1 cellular context compared by ENCODE assay signal in genomic region chr3:195542691-195543641, GRCh38.
TF ChIP-seq lines count a peak whose summit lies in the region.

PPP1R2 (minus strand) TSS chr3:195543325; CDS start chr3:195543025, 300 bp downstream.

TF ChIP-seq in HepG2, 621 proteins besides CTCF, POLR2A, EP300 and RAD21 (continued from another document and continues in another):
- peak; percentile 90 for TF ChIP-seq ARID4A (CRISPR knock-in tag; IDR thresholded peaks at IDR 0.05; ENCODE audit: borderline replicate concordance)
- 0 out of 2 replicates have a peak, but pooled peaks have one; percentile 67 for TF ChIP-seq ZFP36L1 (CRISPR knock-in tag; IDR thresholded peaks at IDR 0.05)
- TF ChIP-seq DPF2 (CRISPR knock-in tag; IDR thresholded peaks at IDR 0.05; ENCODE audit: borderline replicate concordance, low read depth): no peak
- peak; percentile 81; the same call in 1 of the 2 replicates for TF ChIP-seq HES4 (CRISPR knock-in tag; IDR thresholded peaks at IDR 0.05; ENCODE audit: borderline replicate concordance)
- TF ChIP-seq ZNF670 (CRISPR knock-in tag; IDR thresholded peaks at IDR 0.05; ENCODE audit: borderline replicate concordance): 0 out of 2 replicates have a peak, but pooled peaks have one; percentile 14
- TF ChIP-seq XRCC5 (optimal IDR thresholded peaks at IDR 0.05; ENCODE audit: low read length): no peak
- TF ChIP-seq SALL2 (CRISPR knock-in tag; IDR thresholded peaks at IDR 0.05): peak; percentile 82; the same call in 1 of the 2 replicates
- TF ChIP-seq HDAC1 (CRISPR knock-in tag; IDR thresholded peaks at IDR 0.05): peak; percentile 79
- no peak for TF ChIP-seq KLF15 (CRISPR knock-in tag; IDR thresholded peaks at IDR 0.05; ENCODE audit: borderline replicate concordance)
- no peak for TF ChIP-seq ZBTB3 (CRISPR knock-in tag; IDR thresholded peaks at IDR 0.05; ENCODE audit: borderline replicate concordance, low read depth)
- TF ChIP-seq KMT2A (CRISPR knock-in tag; IDR thresholded peaks at IDR 0.05): peak; percentile 97
- TF ChIP-seq, protein P1, sequence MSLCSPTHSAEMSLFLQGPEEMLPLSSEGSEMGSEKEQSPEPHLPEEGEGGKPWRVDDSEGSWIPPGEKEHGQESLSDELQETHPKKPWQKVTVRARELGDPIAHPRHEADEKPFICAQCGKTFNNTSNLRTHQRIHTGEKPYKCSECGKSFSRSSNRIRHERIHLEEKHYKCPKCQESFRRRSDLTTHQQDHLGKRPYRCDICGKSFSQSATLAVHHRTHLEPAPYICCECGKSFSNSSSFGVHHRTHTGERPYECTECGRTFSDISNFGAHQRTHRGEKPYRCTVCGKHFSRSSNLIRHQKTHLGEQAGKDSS (CRISPR knock-in tag; IDR thresholded peaks at IDR 0.05; ENCODE audit: borderline replicate concordance, low read depth): no peak
- TF ChIP-seq DNMT3B (CRISPR knock-in tag; conservative IDR thresholded peaks at IDR 0.05): no peak
- TF ChIP-seq ZFAT (CRISPR knock-in tag; conservative IDR thresholded peaks at IDR 0.05): 0 out of 2 replicates have a peak, but pooled peaks have one; percentile 41
- peak; percentile 90 for TF ChIP-seq SP4 (CRISPR knock-in tag; IDR thresholded peaks at IDR 0.05)
- no peak for TF ChIP-seq SYNCRIP (IDR thresholded peaks at IDR 0.05; ENCODE audit: insufficient read depth, low read depth, low read length)
- no peak for TF ChIP-seq RBM22 (optimal IDR thresholded peaks at IDR 0.05; ENCODE audit: low read length)
- no peak for TF ChIP-seq JUNB (CRISPR knock-in tag; IDR thresholded peaks at IDR 0.05; ENCODE audit: borderline replicate concordance)
- TF ChIP-seq HDAC6 (IDR thresholded peaks at IDR 0.05; ENCODE audit: low read depth, low read length): no peak
- TF ChIP-seq PAX8 (CRISPR knock-in tag; IDR thresholded peaks at IDR 0.05; ENCODE audit: borderline replicate concordance): no peak
- peak; percentile 7; the same call in 1 of the 2 replicates for TF ChIP-seq TFDP1 (CRISPR knock-in tag; IDR thresholded peaks at IDR 0.05; ENCODE audit: borderline replicate concordance)
- no peak for TF ChIP-seq TSC22D2 (CRISPR knock-in tag; IDR thresholded peaks at IDR 0.05; ENCODE audit: borderline replicate concordance)
- 0 out of 2 replicates have a peak, but pooled peaks have one; percentile 72 for TF ChIP-seq ZNF563 (CRISPR knock-in tag; IDR thresholded peaks at IDR 0.05)
- TF ChIP-seq, protein P2, sequence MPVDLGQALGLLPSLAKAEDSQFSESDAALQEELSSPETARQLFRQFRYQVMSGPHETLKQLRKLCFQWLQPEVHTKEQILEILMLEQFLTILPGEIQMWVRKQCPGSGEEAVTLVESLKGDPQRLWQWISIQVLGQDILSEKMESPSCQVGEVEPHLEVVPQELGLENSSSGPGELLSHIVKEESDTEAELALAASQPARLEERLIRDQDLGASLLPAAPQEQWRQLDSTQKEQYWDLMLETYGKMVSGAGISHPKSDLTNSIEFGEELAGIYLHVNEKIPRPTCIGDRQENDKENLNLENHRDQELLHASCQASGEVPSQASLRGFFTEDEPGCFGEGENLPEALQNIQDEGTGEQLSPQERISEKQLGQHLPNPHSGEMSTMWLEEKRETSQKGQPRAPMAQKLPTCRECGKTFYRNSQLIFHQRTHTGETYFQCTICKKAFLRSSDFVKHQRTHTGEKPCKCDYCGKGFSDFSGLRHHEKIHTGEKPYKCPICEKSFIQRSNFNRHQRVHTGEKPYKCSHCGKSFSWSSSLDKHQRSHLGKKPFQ (CRISPR knock-in tag; IDR thresholded peaks at IDR 0.05; ENCODE audit: insufficient replicate concordance): peak; percentile 38
- no peak for TF ChIP-seq SP2 (CRISPR knock-in tag; IDR thresholded peaks at IDR 0.05)
- TF ChIP-seq ZNF687 (CRISPR knock-in tag; IDR thresholded peaks at IDR 0.05): peak; percentile 92
- TF ChIP-seq KLF9 (CRISPR knock-in tag; IDR thresholded peaks at IDR 0.05; ENCODE audit: low read depth): no peak
- TF ChIP-seq MBD4 (IDR thresholded peaks at IDR 0.05; ENCODE audit: borderline replicate concordance, low read length): no peak
- TF ChIP-seq POLR2AphosphoS2 (IDR thresholded peaks at IDR 0.05; ENCODE audit: low read depth, low read length): no peak
- TF ChIP-seq, protein P3, sequence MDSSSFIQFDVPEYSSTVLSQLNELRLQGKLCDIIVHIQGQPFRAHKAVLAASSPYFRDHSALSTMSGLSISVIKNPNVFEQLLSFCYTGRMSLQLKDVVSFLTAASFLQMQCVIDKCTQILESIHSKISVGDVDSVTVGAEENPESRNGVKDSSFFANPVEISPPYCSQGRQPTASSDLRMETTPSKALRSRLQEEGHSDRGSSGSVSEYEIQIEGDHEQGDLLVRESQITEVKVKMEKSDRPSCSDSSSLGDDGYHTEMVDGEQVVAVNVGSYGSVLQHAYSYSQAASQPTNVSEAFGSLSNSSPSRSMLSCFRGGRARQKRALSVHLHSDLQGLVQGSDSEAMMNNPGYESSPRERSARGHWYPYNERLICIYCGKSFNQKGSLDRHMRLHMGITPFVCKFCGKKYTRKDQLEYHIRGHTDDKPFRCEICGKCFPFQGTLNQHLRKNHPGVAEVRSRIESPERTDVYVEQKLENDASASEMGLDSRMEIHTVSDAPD (CRISPR knock-in tag; IDR thresholded peaks at IDR 0.05): no peak
- TF ChIP-seq ZFP41 (CRISPR knock-in tag; IDR thresholded peaks at IDR 0.05; ENCODE audit: borderline replicate concordance): no peak
- no peak for TF ChIP-seq ZNF326 (CRISPR knock-in tag; IDR thresholded peaks at IDR 0.05; ENCODE audit: borderline replicate concordance)
- no peak for TF ChIP-seq ZSCAN22 (CRISPR knock-in tag; IDR thresholded peaks at IDR 0.05)
- TF ChIP-seq ZNF792 (CRISPR knock-in tag; IDR thresholded peaks at IDR 0.05): no peak
- TF ChIP-seq ZNF766 (CRISPR knock-in tag; IDR thresholded peaks at IDR 0.05; ENCODE audit: borderline replicate concordance): no peak
- TF ChIP-seq TOE1 (CRISPR knock-in tag; IDR thresholded peaks at IDR 0.05): no peak
- TF ChIP-seq EZH2 (conservative IDR thresholded peaks at IDR 0.05; ENCODE audit: low read depth, low read length): no peak
- TF ChIP-seq FOSL2 (CRISPR knock-in tag; IDR thresholded peaks at IDR 0.05): peak; percentile 26; the same call in 1 of the 2 replicates
- TF ChIP-seq PATZ1 (CRISPR knock-in tag; IDR thresholded peaks at IDR 0.05): no peak
- TF ChIP-seq ZNF44 (CRISPR knock-in tag; IDR thresholded peaks at IDR 0.05): no peak
- TF ChIP-seq SRY (CRISPR knock-in tag; IDR thresholded peaks at IDR 0.05): peak; percentile 91; the same call in 1 of the 2 replicates
- TF ChIP-seq ZNF609 (CRISPR knock-in tag; IDR thresholded peaks at IDR 0.05; ENCODE audit: borderline replicate concordance): no peak
